In genomic region chr10:132446195-132446581, GRCh38 we compare ENCODE assay signal across 12 cellular contexts. TPM values are rescaled to one million over a fixed set of nuclear protein-coding genes. Genes with fewer than 3 reads are reported as not detected.
DNase-seq lines count a peak whose midpoint lies in the region; ATAC-seq and TF ChIP-seq lines count a peak whose summit lies in the region.
"Had no signal": no experiment of that assay in that cellular context is flagged by ENCODE, and none has a peak within 500 bp of the region (broad histone marks: within the 10 kb centered on the region; RNA-seq: fewer than 3 reads in every experiment).

No MANE protein-coding gene starts in this region.

- no peak overlapping the region for H2AFZ ChIP-seq in neuronal stem cell (ENCODE audit: low read length)

- H3K27me3 ChIP-seq in colonic mucosa (no peaks in the 10 kb centered on the region), neuronal stem cell (ENCODE audit: control insufficient read depth in 3 of 3, insufficient read depth in 3 of 3, low read depth in 1 of 3, low read length in 3 of 3) (no peaks in the 10 kb centered on the region)
- H3K27me3 ChIP-seq: heart left ventricle, SJSA1 had no signal

- TF ChIP-seq POLR2A in NB4 (IDR thresholded peaks at IDR 0.05; ENCODE audit: extremely low read depth, insufficient read length), result no peak

- H3K9me3 Mint-ChIP-seq in CD14-positive monocyte, result no peaks in the 10 kb centered on the region

- peak overlapping the region; percentile 91 for H2BK120ac ChIP-seq in neuronal stem cell (ENCODE audit: low read depth, low read length)

- intact Hi-C loops in CD14-positive monocyte (cut with micrococcal nuclease), result loop anchor here (2.0 to 5.0 kb wide), 3 partner anchors 25 to 49 kb away; partner anchors contain the start of gene PWWP2B (in 1 of the 2)
- intact Hi-C loops in colonic mucosa (cut with DNase I), result no loop called here

- H3K27ac ChIP-seq in colonic mucosa, result no peak overlapping the region
- H3K27ac ChIP-seq in neuronal stem cell (replicated peaks; ENCODE audit: low read length), result no peak overlapping the region
- H3K27ac ChIP-seq: SJSA1, thoracic aorta had no signal

- no peak overlapping the region for H3K4me2 ChIP-seq in neuronal stem cell (ENCODE audit: insufficient read depth, low read length, poor library complexity, severe bottlenecking)

- H2BK5ac ChIP-seq in neuronal stem cell (ENCODE audit: low read length), result peak overlapping the region; percentile 75

- no peak for DNase-seq in CD14-positive monocyte (ENCODE audit: low spot score)
- DNase-seq in NB4 (ENCODE audit: low read depth), result no peak
- DNase-seq in colonic mucosa, result no peak
- DNase-seq in neuronal stem cell (ENCODE audit: low spot score), result no peak
- DNase-seq in AML-193 (lab: John Stamatoyannopoulos, UW), result no peak
- no peak for DNase-seq in kidney tubule cell (ENCODE audit: low spot score)
- no peak for DNase-seq in GOT3 (lab: John Stamatoyannopoulos, UW)

- TF ChIP-seq CTCF in CD14-positive monocyte (IDR thresholded peaks at IDR 0.05) (no peak), NB4 (IDR thresholded peaks at IDR 0.05; ENCODE audit: low read depth, low read length) (no peak), colonic mucosa (IDR thresholded peaks at IDR 0.05) (no peak)

- no peak overlapping the region for H4K91ac ChIP-seq in neuronal stem cell (ENCODE audit: low read depth, low read length, poor library complexity)

- H3K4me1 ChIP-seq in colonic mucosa, result peaks cover 16% of the 10 kb centered on the region
- peaks cover 31 to 36% of the 10 kb centered on the region in 2 donors for H3K4me1 ChIP-seq in neuronal stem cell (ENCODE audit: control insufficient read depth in 2 of 2, insufficient read depth in 1 of 2, low read depth in 1 of 2, low read length in 2 of 2)

- peaks cover 2% of the 10 kb centered on the region for H3K79me1 ChIP-seq in neuronal stem cell (ENCODE audit: low read depth, low read length)

- H3K4me3 ChIP-seq in NB4 (ENCODE audit: low read depth, low read length), result peak overlapping the region; percentile 43
- no peak overlapping the region for H3K4me3 ChIP-seq in colonic mucosa
- no peak overlapping the region for H3K4me3 ChIP-seq in neuronal stem cell (ENCODE audit: low read length in 2 of 2)
- H3K4me3 ChIP-seq: mucosa of descending colon, SJSA1, thoracic aorta had no signal

- no peak overlapping the region for H3K14ac ChIP-seq in neuronal stem cell (ENCODE audit: low read length)

- H3K23ac ChIP-seq in neuronal stem cell (ENCODE audit: low read depth, low read length, poor library complexity), result no peak overlapping the region

- peak overlapping the region in 1 of 2 donors; percentile 47 for H3K4me3 Mint-ChIP-seq in CD14-positive monocyte

- H3K36me3 Mint-ChIP-seq in CD14-positive monocyte, result no peaks in the 10 kb centered on the region

- H2BK15ac ChIP-seq in neuronal stem cell (ENCODE audit: low read length), result peak overlapping the region; percentile 0

- no CpG with 5 or more reads among the region's 17 CpGs for WGBS in neuronal stem cell (ENCODE audit: extremely low coverage in 2 of 2, insufficient read length in 2 of 2, insufficient replicate concordance in 1 of 2), 2 donors

- ATAC-seq in HG02571 (IDR thresholded peaks at IDR 0.05; ENCODE audit: unreplicated experiment), result no peak

- H3K9ac ChIP-seq in colonic mucosa (ENCODE audit: low read depth in 2 of 2, low read length in 2 of 2) (peak overlapping the region; percentile 6 to 94), neuronal stem cell (ENCODE audit: low read depth, low read length, poor library complexity) (no peak overlapping the region)

- H3K9me3 ChIP-seq in colonic mucosa (no peaks in the 10 kb centered on the region), neuronal stem cell (replicated peaks in 1 of 2; ENCODE audit: control insufficient read depth in 2 of 2, insufficient read depth in 1 of 2, low read depth in 1 of 2, low read length in 2 of 2) (peaks cover 3 to 8% of the 10 kb centered on the region in 2 donors)
- H3K9me3 ChIP-seq: heart left ventricle, mucosa of descending colon, SJSA1, thoracic aorta had no signal

- H3K27ac Mint-ChIP-seq in CD14-positive monocyte, result peak overlapping the region; percentile 88 to 96 (median 92)

- peak overlapping the region; percentile 100 for H2AK5ac ChIP-seq in neuronal stem cell (ENCODE audit: low read depth, low read length)

- peaks cover 0 to 2% (median 0%) of the 10 kb centered on the region in 3 donors for H3K27me3 Mint-ChIP-seq in CD14-positive monocyte (ENCODE audit: low read depth in 3 of 3)

- no peak overlapping the region for H3K4ac ChIP-seq in neuronal stem cell (ENCODE audit: low read length)

- peak overlapping the region; percentile 76 for H2BK12ac ChIP-seq in neuronal stem cell (ENCODE audit: low read length)

- H3K4me1 Mint-ChIP-seq in CD14-positive monocyte, result peaks cover 58% of the 10 kb centered on the region

- H4K8ac ChIP-seq in neuronal stem cell (ENCODE audit: low read depth, low read length), result no peak overlapping the region

- H3K36me3 ChIP-seq in colonic mucosa, result no peaks in the 10 kb centered on the region
- no peaks in the 10 kb centered on the region for H3K36me3 ChIP-seq in neuronal stem cell (replicated peaks in 1 of 2; ENCODE audit: control insufficient read depth in 2 of 2, insufficient read depth in 2 of 2, low read length in 2 of 2)
- H3K36me3 ChIP-seq: heart left ventricle, SJSA1, thoracic aorta had no signal

- H3K18ac ChIP-seq in neuronal stem cell (ENCODE audit: low read length), result peak overlapping the region; percentile 95

RNA-seq across cellular contexts. Expression of gene PWWP2B, which starts 49.2 kb away (rescaled TPM):
- polyA plus RNA-seq in CD14-positive monocyte, result 1 to 10 TPM; 2.4 to 2.7 TPM
- total RNA-seq in colonic mucosa, result 10 to 100 TPM; 33.8 to 61.0 TPM
- 2.1 TPM for polyA plus RNA-seq in neuronal stem cell (2013, experiment 1 of 2)
- 2.0 TPM for polyA plus RNA-seq in neuronal stem cell (2013, experiment 2 of 2)
